ENCODE assay signal across 1 cellular context in the genomic region with DNA sequence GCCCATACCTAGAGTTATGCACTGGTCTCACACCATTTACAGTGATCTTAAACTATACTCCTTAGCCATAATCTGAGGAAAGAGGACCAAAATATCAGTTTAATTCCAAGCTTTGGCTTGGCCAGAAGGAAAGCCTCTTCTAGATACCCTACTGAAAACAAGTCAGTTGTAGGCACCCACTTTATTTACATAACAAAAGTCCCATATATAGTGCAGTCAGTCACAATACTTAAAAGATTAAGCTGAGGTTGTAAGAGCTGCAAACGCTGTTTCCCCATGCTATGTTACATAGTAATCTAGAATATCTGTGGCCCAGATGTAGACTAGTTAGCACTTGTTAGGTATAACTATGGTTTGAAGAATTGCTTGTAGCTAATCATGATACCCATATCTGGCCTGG.
TF ChIP-seq lines count a peak whose summit lies in the region.

No MANE protein-coding gene starts in this region.

TF ChIP-seq in GM23338, 12 proteins besides CTCF, POLR2A, EP300 and RAD21 (continued from another document):
- TF ChIP-seq, protein P1, sequence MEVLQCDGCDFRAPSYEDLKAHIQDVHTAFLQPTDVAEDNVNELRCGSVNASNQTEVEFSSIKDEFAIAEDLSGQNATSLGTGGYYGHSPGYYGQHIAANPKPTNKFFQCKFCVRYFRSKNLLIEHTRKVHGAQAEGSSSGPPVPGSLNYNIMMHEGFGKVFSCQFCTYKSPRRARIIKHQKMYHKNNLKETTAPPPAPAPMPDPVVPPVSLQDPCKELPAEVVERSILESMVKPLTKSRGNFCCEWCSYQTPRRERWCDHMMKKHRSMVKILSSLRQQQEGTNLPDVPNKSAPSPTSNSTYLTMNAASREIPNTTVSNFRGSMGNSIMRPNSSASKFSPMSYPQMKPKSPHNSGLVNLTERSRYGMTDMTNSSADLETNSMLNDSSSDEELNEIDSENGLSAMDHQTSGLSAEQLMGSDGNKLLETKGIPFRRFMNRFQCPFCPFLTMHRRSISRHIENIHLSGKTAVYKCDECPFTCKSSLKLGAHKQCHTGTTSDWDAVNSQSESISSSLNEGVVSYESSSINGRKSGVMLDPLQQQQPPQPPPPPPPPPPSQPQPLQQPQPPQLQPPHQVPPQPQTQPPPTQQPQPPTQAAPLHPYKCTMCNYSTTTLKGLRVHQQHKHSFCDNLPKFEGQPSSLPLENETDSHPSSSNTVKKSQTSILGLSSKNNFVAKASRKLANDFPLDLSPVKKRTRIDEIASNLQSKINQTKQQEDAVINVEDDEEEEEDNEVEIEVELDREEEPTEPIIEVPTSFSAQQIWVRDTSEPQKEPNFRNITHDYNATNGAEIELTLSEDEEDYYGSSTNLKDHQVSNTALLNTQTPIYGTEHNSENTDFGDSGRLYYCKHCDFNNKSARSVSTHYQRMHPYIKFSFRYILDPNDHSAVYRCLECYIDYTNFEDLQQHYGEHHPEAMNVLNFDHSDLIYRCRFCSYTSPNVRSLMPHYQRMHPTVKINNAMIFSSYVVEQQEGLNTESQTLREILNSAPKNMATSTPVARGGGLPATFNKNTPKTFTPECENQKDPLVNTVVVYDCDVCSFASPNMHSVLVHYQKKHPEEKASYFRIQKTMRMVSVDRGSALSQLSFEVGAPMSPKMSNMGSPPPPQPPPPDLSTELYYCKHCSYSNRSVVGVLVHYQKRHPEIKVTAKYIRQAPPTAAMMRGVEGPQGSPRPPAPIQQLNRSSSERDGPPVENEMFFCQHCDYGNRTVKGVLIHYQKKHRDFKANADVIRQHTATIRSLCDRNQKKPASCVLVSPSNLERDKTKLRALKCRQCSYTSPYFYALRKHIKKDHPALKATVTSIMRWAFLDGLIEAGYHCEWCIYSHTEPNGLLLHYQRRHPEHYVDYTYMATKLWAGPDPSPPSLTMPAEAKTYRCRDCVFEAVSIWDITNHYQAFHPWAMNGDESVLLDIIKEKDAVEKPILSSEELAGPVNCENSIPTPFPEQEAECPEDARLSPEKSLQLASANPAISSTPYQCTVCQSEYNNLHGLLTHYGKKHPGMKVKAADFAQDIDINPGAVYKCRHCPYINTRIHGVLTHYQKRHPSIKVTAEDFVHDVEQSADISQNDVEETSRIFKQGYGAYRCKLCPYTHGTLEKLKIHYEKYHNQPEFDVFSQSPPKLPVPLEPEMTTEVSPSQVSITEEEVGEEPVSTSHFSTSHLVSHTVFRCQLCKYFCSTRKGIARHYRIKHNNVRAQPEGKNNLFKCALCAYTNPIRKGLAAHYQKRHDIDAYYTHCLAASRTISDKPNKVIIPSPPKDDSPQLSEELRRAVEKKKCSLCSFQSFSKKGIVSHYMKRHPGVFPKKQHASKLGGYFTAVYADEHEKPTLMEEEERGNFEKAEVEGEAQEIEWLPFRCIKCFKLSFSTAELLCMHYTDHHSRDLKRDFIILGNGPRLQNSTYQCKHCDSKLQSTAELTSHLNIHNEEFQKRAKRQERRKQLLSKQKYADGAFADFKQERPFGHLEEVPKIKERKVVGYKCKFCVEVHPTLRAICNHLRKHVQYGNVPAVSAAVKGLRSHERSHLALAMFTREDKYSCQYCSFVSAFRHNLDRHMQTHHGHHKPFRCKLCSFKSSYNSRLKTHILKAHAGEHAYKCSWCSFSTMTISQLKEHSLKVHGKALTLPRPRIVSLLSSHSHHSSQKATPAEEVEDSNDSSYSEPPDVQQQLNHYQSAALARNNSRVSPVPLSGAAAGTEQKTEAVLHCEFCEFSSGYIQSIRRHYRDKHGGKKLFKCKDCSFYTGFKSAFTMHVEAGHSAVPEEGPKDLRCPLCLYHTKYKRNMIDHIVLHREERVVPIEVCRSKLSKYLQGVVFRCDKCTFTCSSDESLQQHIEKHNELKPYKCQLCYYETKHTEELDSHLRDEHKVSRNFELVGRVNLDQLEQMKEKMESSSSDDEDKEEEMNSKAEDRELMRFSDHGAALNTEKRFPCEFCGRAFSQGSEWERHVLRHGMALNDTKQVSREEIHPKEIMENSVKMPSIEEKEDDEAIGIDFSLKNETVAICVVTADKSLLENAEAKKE (CRISPR knock-in tag; IDR thresholded peaks at IDR 0.05): no peak
- TF ChIP-seq ZNF331 (CRISPR knock-in tag; IDR thresholded peaks at IDR 0.05; ENCODE audit: low read depth) (no peak), JUNB (IDR thresholded peaks at IDR 0.05; ENCODE audit: unreplicated experiment) (no peak)
- TF ChIP-seq, protein P2, sequence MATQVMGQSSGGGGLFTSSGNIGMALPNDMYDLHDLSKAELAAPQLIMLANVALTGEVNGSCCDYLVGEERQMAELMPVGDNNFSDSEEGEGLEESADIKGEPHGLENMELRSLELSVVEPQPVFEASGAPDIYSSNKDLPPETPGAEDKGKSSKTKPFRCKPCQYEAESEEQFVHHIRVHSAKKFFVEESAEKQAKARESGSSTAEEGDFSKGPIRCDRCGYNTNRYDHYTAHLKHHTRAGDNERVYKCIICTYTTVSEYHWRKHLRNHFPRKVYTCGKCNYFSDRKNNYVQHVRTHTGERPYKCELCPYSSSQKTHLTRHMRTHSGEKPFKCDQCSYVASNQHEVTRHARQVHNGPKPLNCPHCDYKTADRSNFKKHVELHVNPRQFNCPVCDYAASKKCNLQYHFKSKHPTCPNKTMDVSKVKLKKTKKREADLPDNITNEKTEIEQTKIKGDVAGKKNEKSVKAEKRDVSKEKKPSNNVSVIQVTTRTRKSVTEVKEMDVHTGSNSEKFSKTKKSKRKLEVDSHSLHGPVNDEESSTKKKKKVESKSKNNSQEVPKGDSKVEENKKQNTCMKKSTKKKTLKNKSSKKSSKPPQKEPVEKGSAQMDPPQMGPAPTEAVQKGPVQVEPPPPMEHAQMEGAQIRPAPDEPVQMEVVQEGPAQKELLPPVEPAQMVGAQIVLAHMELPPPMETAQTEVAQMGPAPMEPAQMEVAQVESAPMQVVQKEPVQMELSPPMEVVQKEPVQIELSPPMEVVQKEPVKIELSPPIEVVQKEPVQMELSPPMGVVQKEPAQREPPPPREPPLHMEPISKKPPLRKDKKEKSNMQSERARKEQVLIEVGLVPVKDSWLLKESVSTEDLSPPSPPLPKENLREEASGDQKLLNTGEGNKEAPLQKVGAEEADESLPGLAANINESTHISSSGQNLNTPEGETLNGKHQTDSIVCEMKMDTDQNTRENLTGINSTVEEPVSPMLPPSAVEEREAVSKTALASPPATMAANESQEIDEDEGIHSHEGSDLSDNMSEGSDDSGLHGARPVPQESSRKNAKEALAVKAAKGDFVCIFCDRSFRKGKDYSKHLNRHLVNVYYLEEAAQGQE (IDR thresholded peaks at IDR 0.05; ENCODE audit: unreplicated experiment): no peak
